10 cellular contexts compared by ENCODE assay signal in genomic region chr5:83470920-83471404, GRCh38. TPM values are rescaled to one million over a fixed set of nuclear protein-coding genes. Genes with fewer than 3 reads are reported as not detected.
DNase-seq lines count a peak whose midpoint lies in the region; ATAC-seq and TF ChIP-seq lines count a peak whose summit lies in the region.
"Had no signal": no experiment of that assay in that cellular context is flagged by ENCODE, and none has a peak within 500 bp of the region (broad histone marks: within the 10 kb centered on the region; RNA-seq: fewer than 3 reads in every experiment).

No MANE protein-coding gene starts in this region.

- H3K27me3 ChIP-seq in HUES48 (ENCODE audit: control insufficient read depth, insufficient read depth, low read length) (no peaks in the 10 kb centered on the region), endodermal cell (ENCODE audit: control insufficient read depth, insufficient read depth, low read length, poor library complexity, severe bottlenecking) (no peaks in the 10 kb centered on the region), neural progenitor cell (no peaks in the 10 kb centered on the region)

- H3K36me3 Mint-ChIP-seq in endodermal cell (ENCODE audit: low read depth) (no peaks in the 10 kb centered on the region), neural progenitor cell (peaks cover 9% of the 10 kb centered on the region)

- peak; percentile 44 for DNase-seq in CD1c-positive myeloid dendritic cell (ENCODE audit: extremely low spot score)
- no peak for DNase-seq in endodermal cell
- DNase-seq in neural progenitor cell (ENCODE audit: low spot score) = peak; percentile 60
- no peak for DNase-seq in left lobe of liver (ENCODE audit: low spot score)
- DNase-seq in stimulated activated CD4-positive, alpha-beta T cell treated with anti-CD3 and anti-CD28 coated beads, Interleukin-2, amount 100 ng/mL, for 24 hours = no peak
- DNase-seq in GM03348 (ENCODE audit: low spot score) = no peak
- DNase-seq: cortex of kidney, T-helper 17 cell had no signal

- no peak for ATAC-seq in left lobe of liver
- no peak for ATAC-seq in HG03432 (IDR thresholded peaks at IDR 0.05; ENCODE audit: unreplicated experiment)

- peaks cover 60% of the 10 kb centered on the region for H3F3A ChIP-seq in neural progenitor cell (ENCODE audit: low read depth)

- H3K4me1 ChIP-seq in HUES48 (ENCODE audit: control insufficient read depth, insufficient read depth, low read length) = peaks cover 58% of the 10 kb centered on the region
- H3K4me1 ChIP-seq in endodermal cell (ENCODE audit: control insufficient read depth, insufficient read depth, low read length) = no peaks in the 10 kb centered on the region
- H3K4me1 ChIP-seq in neural progenitor cell = peaks cover 38% of the 10 kb centered on the region

- H3K36me3 ChIP-seq in HUES48 (ENCODE audit: control insufficient read depth, insufficient read depth, low read length) (no peaks in the 10 kb centered on the region), endodermal cell (ENCODE audit: control insufficient read depth, insufficient read depth, low read length) (no peaks in the 10 kb centered on the region), neural progenitor cell (no peaks in the 10 kb centered on the region)

- H2AFZ ChIP-seq in neural progenitor cell (replicated peaks) = peak overlapping the region; percentile 77

- TF ChIP-seq CTCF in endodermal cell (conservative IDR thresholded peaks at IDR 0.05) (no peak), neural progenitor cell (IDR thresholded peaks at IDR 0.05) (no peak)

- H3K4me3 ChIP-seq in HUES48 (ENCODE audit: low read depth, low read length) (peak overlapping the region; percentile 94), endodermal cell (ENCODE audit: low read length) (peak overlapping the region; percentile 90), neural progenitor cell (peak overlapping the region; percentile 83)

- no peaks in the 10 kb centered on the region for H4K20me1 ChIP-seq in neural progenitor cell (ENCODE audit: low read depth)

- peak overlapping the region; percentile 82 for H3K4me2 ChIP-seq in neural progenitor cell

- peaks cover 26% of the 10 kb centered on the region for H3K79me2 ChIP-seq in neural progenitor cell (ENCODE audit: low read depth)

- 0 to 3% methylated on average over 6 to 12 of the region's 12 CpGs for WGBS in endodermal cell (ENCODE audit: insufficient coverage in 1 of 2, insufficient read length in 1 of 2), 2 experiments

- H3K4me3 Mint-ChIP-seq in endodermal cell (peak overlapping the region; percentile 93), neural progenitor cell (peak overlapping the region; percentile 95)

- H3K27me3 Mint-ChIP-seq in endodermal cell (ENCODE audit: insufficient read depth) (peaks cover 1% of the 10 kb centered on the region), neural progenitor cell (ENCODE audit: insufficient read depth, low read depth) (peaks cover 2% of the 10 kb centered on the region)

- H3K9ac ChIP-seq in HUES48 (ENCODE audit: low read depth, low read length) (no peak overlapping the region; the same call in 1 of the 2 replicates), endodermal cell (ENCODE audit: extremely low read depth, low read length, poor library complexity, severe bottlenecking) (no peak overlapping the region), neural progenitor cell (no peak overlapping the region)

- no peaks in the 10 kb centered on the region for H3K9me3 ChIP-seq in HUES48 (ENCODE audit: control insufficient read depth, insufficient read depth, low read length)
- H3K9me3 ChIP-seq in endodermal cell (ENCODE audit: control insufficient read depth, low read length) = no peaks in the 10 kb centered on the region
- H3K9me3 ChIP-seq in neural progenitor cell (ENCODE audit: low read depth) = no peaks in the 10 kb centered on the region

- peak overlapping the region; percentile 93 for H3K27ac ChIP-seq in HUES48 (ENCODE audit: low read depth, low read length)
- peak overlapping the region; percentile 85 for H3K27ac ChIP-seq in endodermal cell (ENCODE audit: low read depth, low read length)
- H3K27ac ChIP-seq in neural progenitor cell = peak overlapping the region; percentile 60

- H3K9me3 Mint-ChIP-seq in endodermal cell = no peaks in the 10 kb centered on the region
- no peaks in the 10 kb centered on the region for H3K9me3 Mint-ChIP-seq in neural progenitor cell

- H3K4me1 Mint-ChIP-seq in endodermal cell (peaks cover 36% of the 10 kb centered on the region), neural progenitor cell (peaks cover 46% of the 10 kb centered on the region)

- peak overlapping the region; percentile 95 for H3K27ac Mint-ChIP-seq in endodermal cell
- peak overlapping the region; percentile 98 for H3K27ac Mint-ChIP-seq in neural progenitor cell
- H3K27ac Mint-ChIP-seq: T-helper 17 cell had no signal

RNA-seq across cellular contexts. Expression of gene VCAN, which starts 0.6 kb away (rescaled TPM):
- total RNA-seq in endodermal cell (100 to 1,000 TPM; 363 to 397 TPM), neural progenitor cell (ENCODE audit: low replicate concordance) (71.6 and 101 TPM in 2 replicates), left lobe of liver (2.3 TPM)
- polyA plus RNA-seq in endodermal cell (2013, experiment 1 of 2) = 188 TPM
- polyA plus RNA-seq in endodermal cell (2013, experiment 2 of 2) = 171 TPM

Comparison
In these comparisons a context has a peak if more than half of its experiments do, and no peak if none do; other contexts are left out.
1. DNase-seq: peak in CD1c-positive myeloid dendritic cell (single experiment) and neural progenitor cell (single experiment); none in endodermal cell (single experiment), left lobe of liver (single experiment), stimulated activated CD4-positive, alpha-beta T cell treated with anti-CD3 and anti-CD28 coated beads, Interleukin-2, amount 100 ng/mL, for 24 hours (0 of 2) and GM03348 (single experiment).
2. RNA of gene VCAN, which starts 0.6 kb away (total RNA-seq): 363 to 397 TPM in endodermal cell and 71.6 to 101 TPM in neural progenitor cell; 2.3 TPM in left lobe of liver (single experiment); every median in the first group is over 10 times any median in the second.
3. Peak in every context shown above with its lines, with median percentiles within 50 percentile points of each other: H3K27ac ChIP-seq and H3K4me3 ChIP-seq.